In the genomic region with DNA sequence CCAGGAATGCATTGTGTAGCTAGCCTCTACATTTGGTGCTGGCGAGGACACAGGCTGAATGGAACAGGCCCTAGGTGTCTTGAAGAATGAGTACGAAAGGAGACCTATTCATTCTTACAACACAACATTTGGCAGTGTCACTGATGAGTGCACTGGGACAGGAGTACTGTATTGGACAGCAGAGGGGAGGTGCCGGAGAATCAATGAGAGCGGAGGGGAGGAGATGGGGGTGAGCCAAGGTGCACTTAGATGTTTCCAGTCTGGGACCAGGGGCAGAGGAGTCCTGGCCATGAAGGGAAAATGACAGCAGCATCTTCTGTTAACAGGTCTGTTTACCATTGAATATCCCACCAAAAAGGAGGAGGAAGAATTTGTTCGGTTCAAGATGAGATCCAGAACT, we compare ENCODE assay signal across 2 cellular contexts.
TF ChIP-seq lines count a peak whose summit lies in the region.

No MANE protein-coding gene starts in this region.

TF ChIP-seq in liver, 16 proteins besides CTCF, POLR2A, EP300 and RAD21:
- no peak for TF ChIP-seq EGR1 (IDR thresholded peaks at IDR 0.05; ENCODE audit: low read depth in 2 of 2)
- no peak for TF ChIP-seq YY1 (IDR thresholded peaks at IDR 0.05)
- TF ChIP-seq FOXA2 (IDR thresholded peaks at IDR 0.05) = peak; percentile 11
- TF ChIP-seq, protein P1, sequence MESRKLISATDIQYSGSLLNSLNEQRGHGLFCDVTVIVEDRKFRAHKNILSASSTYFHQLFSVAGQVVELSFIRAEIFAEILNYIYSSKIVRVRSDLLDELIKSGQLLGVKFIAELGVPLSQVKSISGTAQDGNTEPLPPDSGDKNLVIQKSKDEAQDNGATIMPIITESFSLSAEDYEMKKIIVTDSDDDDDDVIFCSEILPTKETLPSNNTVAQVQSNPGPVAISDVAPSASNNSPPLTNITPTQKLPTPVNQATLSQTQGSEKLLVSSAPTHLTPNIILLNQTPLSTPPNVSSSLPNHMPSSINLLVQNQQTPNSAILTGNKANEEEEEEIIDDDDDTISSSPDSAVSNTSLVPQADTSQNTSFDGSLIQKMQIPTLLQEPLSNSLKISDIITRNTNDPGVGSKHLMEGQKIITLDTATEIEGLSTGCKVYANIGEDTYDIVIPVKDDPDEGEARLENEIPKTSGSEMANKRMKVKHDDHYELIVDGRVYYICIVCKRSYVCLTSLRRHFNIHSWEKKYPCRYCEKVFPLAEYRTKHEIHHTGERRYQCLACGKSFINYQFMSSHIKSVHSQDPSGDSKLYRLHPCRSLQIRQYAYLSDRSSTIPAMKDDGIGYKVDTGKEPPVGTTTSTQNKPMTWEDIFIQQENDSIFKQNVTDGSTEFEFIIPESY (IDR thresholded peaks at IDR 0.05) = no peak
- no peak for TF ChIP-seq GABPA (IDR thresholded peaks at IDR 0.05 in 1 of 2, conservative IDR thresholded peaks at IDR 0.05 in 1 of 2)
- peak in 1 of 2 donors; percentile 45 for TF ChIP-seq RXRA (IDR thresholded peaks at IDR 0.05)
- peak in 1 of 2 donors; percentile 32 for TF ChIP-seq HNF4A (conservative IDR thresholded peaks at IDR 0.05)

TF ChIP-seq in HepG2, 621 proteins besides CTCF, POLR2A, EP300 and RAD21:
- TF ChIP-seq NFIB (CRISPR knock-in tag; IDR thresholded peaks at IDR 0.05; ENCODE audit: borderline replicate concordance) (no peak), CENPBD1 (CRISPR knock-in tag; IDR thresholded peaks at IDR 0.05; ENCODE audit: borderline replicate concordance, low read depth) (no peak), JARID2 (CRISPR knock-in tag; IDR thresholded peaks at IDR 0.05; ENCODE audit: insufficient replicate concordance) (no peak), E2F2 (CRISPR knock-in tag; IDR thresholded peaks at IDR 0.05; ENCODE audit: borderline replicate concordance) (no peak), CC2D1A (CRISPR knock-in tag; IDR thresholded peaks at IDR 0.05) (no peak), ZFP41 (CRISPR knock-in tag; IDR thresholded peaks at IDR 0.05; ENCODE audit: borderline replicate concordance) (no peak), ZNF558 (CRISPR knock-in tag; IDR thresholded peaks at IDR 0.05; ENCODE audit: borderline replicate concordance) (no peak), ZKSCAN8 (CRISPR knock-in tag; IDR thresholded peaks at IDR 0.05; ENCODE audit: borderline replicate concordance) (no peak), ZZZ3 (CRISPR knock-in tag; IDR thresholded peaks at IDR 0.05; ENCODE audit: borderline replicate concordance) (no peak), ZNF225 (CRISPR knock-in tag; IDR thresholded peaks at IDR 0.05) (no peak), NCOA2 (CRISPR knock-in tag; IDR thresholded peaks at IDR 0.05) (no peak), ZSCAN22 (CRISPR knock-in tag; IDR thresholded peaks at IDR 0.05) (no peak), THRA (CRISPR knock-in tag; IDR thresholded peaks at IDR 0.05; ENCODE audit: borderline replicate concordance) (no peak), KLF9 (CRISPR knock-in tag; IDR thresholded peaks at IDR 0.05; ENCODE audit: low read depth) (no peak), TRIM24 (CRISPR knock-in tag; IDR thresholded peaks at IDR 0.05) (no peak)
- TF ChIP-seq, protein P2, sequence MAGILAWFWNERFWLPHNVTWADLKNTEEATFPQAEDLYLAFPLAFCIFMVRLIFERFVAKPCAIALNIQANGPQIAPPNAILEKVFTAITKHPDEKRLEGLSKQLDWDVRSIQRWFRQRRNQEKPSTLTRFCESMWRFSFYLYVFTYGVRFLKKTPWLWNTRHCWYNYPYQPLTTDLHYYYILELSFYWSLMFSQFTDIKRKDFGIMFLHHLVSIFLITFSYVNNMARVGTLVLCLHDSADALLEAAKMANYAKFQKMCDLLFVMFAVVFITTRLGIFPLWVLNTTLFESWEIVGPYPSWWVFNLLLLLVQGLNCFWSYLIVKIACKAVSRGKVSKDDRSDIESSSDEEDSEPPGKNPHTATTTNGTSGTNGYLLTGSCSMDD (CRISPR knock-in tag; IDR thresholded peaks at IDR 0.05) = no peak
- TF ChIP-seq, protein P3, sequence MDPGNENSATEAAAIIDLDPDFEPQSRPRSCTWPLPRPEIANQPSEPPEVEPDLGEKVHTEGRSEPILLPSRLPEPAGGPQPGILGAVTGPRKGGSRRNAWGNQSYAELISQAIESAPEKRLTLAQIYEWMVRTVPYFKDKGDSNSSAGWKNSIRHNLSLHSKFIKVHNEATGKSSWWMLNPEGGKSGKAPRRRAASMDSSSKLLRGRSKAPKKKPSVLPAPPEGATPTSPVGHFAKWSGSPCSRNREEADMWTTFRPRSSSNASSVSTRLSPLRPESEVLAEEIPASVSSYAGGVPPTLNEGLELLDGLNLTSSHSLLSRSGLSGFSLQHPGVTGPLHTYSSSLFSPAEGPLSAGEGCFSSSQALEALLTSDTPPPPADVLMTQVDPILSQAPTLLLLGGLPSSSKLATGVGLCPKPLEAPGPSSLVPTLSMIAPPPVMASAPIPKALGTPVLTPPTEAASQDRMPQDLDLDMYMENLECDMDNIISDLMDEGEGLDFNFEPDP (CRISPR knock-in tag; conservative IDR thresholded peaks at IDR 0.05) = no peak
- TF ChIP-seq, protein P4, sequence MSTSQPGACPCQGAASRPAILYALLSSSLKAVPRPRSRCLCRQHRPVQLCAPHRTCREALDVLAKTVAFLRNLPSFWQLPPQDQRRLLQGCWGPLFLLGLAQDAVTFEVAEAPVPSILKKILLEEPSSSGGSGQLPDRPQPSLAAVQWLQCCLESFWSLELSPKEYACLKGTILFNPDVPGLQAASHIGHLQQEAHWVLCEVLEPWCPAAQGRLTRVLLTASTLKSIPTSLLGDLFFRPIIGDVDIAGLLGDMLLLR (CRISPR knock-in tag; IDR thresholded peaks at IDR 0.05) = no peak
- TF ChIP-seq, protein P5, sequence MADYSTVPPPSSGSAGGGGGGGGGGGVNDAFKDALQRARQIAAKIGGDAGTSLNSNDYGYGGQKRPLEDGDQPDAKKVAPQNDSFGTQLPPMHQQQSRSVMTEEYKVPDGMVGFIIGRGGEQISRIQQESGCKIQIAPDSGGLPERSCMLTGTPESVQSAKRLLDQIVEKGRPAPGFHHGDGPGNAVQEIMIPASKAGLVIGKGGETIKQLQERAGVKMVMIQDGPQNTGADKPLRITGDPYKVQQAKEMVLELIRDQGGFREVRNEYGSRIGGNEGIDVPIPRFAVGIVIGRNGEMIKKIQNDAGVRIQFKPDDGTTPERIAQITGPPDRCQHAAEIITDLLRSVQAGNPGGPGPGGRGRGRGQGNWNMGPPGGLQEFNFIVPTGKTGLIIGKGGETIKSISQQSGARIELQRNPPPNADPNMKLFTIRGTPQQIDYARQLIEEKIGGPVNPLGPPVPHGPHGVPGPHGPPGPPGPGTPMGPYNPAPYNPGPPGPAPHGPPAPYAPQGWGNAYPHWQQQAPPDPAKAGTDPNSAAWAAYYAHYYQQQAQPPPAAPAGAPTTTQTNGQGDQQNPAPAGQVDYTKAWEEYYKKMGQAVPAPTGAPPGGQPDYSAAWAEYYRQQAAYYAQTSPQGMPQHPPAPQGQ (CRISPR knock-in tag; IDR thresholded peaks at IDR 0.05; ENCODE audit: borderline replicate concordance) = no peak
TF ChIP-seq in HepG2: peak in this region for 0.
